Comparison of ENCODE assay signal across 9 cellular contexts in the genomic region with DNA sequence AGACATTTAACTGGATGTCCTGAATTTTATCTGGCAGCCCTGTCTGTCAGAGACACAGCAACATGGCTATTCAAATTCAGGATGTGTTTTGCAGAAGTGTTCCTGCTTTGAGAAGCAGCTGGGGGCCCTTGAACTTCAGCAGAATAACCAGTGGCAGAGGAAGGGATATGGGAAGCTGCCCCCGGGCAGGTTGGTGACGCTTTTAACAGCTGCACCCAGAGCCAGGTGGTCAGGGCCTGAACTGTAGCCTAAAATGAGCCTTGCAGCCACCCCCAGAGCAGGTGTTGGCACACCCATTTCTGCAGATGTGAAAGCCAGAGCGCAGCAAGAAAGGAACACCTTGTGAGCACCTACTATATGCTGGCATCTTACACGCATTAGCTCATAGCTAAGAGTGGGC.
A peak's percentile ranks its signal among the peaks of the same experiment; 100 is the strongest.
DNase-seq lines count a peak whose midpoint lies in the region; ATAC-seq and TF ChIP-seq lines count a peak whose summit lies in the region.
"Had no signal": no experiment of that assay in that cellular context is flagged by ENCODE, and none has a peak within 500 bp of the region (broad histone marks: within the 10 kb centered on the region; RNA-seq: fewer than 3 reads in every experiment).

No MANE protein-coding gene starts in this region.

- peaks cover 3% of the 10 kb centered on the region for H3K79me1 ChIP-seq in mesendoderm (ENCODE audit: low read length)

- no peak overlapping the region for H3K4me3 ChIP-seq in mesendoderm (ENCODE audit: low read length)

- DNase-seq in NCI-H2196 treated with DMSO at 0.1 percent for 48 hours (lab: John Stamatoyannopoulos, UW; ENCODE audit: unreplicated experiment): peak; percentile 38
- DNase-seq in mesendoderm: peak; percentile 39
- DNase-seq in H4 (ENCODE audit: low spot score): no peak
- DNase-seq in activated T-cell treated with anti-CD3 and anti-CD28 coated beads, Interleukin-2, amount 50 U/mL, for 1 hour: no peak
- no peak for DNase-seq in HuH-7.5 (ENCODE audit: low spot score)
- no peak for DNase-seq in osteocyte (ENCODE audit: extremely low spot score, unreplicated experiment)

- no peaks in the 10 kb centered on the region for H3K27me3 ChIP-seq in mesendoderm (ENCODE audit: insufficient read depth, low read length, poor library complexity)

- TF ChIP-seq CTCF in osteocyte (IDR thresholded peaks at IDR 0.05): no peak

- peak overlapping the region; percentile 19 for H3K18ac ChIP-seq in mesendoderm (ENCODE audit: low read length)

- peaks cover 12% of the 10 kb centered on the region for H3K4me1 ChIP-seq in mesendoderm (ENCODE audit: control insufficient read depth, low read depth, low read length)

- no peaks in the 10 kb centered on the region for H3K79me2 ChIP-seq in mesendoderm (ENCODE audit: control insufficient read depth, insufficient read depth, low read length)

- peak overlapping the region; percentile 18 for H2BK5ac ChIP-seq in mesendoderm (ENCODE audit: low read length)

- ATAC-seq in GM18520 (IDR thresholded peaks at IDR 0.05; ENCODE audit: unreplicated experiment): peak; percentile 39
- ATAC-seq in HG02588 (IDR thresholded peaks at IDR 0.05; ENCODE audit: unreplicated experiment): peak; percentile 62

- H2AK5ac ChIP-seq in mesendoderm (ENCODE audit: low read length): peak overlapping the region; percentile 12

- no peak overlapping the region for H4K8ac ChIP-seq in mesendoderm (ENCODE audit: low read depth, low read length)

- H3K36me3 Mint-ChIP-seq in osteocyte (ENCODE audit: unreplicated experiment): no peaks in the 10 kb centered on the region

- peak overlapping the region; percentile 76 for H3K56ac ChIP-seq in mesendoderm (ENCODE audit: low read length)

- no peak overlapping the region for H3K27ac Mint-ChIP-seq in osteocyte (ENCODE audit: unreplicated experiment)

- peak overlapping the region; percentile 16 for H3K27ac ChIP-seq in mesendoderm (ENCODE audit: low read depth, low read length)
- H3K27ac ChIP-seq: VCaP had no signal

- H4K5ac ChIP-seq in mesendoderm (ENCODE audit: low read length): no peak overlapping the region

- no peaks in the 10 kb centered on the region for H3K36me3 ChIP-seq in mesendoderm (ENCODE audit: control insufficient read depth, insufficient read depth, low read length)

- H2BK15ac ChIP-seq in mesendoderm (replicated peaks; ENCODE audit: low read depth): no peak overlapping the region

- no peaks in the 10 kb centered on the region for H3K9me3 Mint-ChIP-seq in osteocyte (ENCODE audit: unreplicated experiment)

- H3K4me1 Mint-ChIP-seq in osteocyte (ENCODE audit: unreplicated experiment): peaks cover 9% of the 10 kb centered on the region

- peak overlapping the region; percentile 23 for H3K4me2 ChIP-seq in mesendoderm (ENCODE audit: low read length)

- peak overlapping the region; percentile 48 for H3K4ac ChIP-seq in mesendoderm (ENCODE audit: low read depth, low read length)

- no peaks in the 10 kb centered on the region for H3K27me3 Mint-ChIP-seq in osteocyte (ENCODE audit: unreplicated experiment)

- no CpG with 5 or more reads among the region's 4 CpGs for WGBS in mesendoderm (ENCODE audit: extremely low coverage, insufficient coverage, low lambda C conversion rate)

- H3K23ac ChIP-seq in mesendoderm (ENCODE audit: low read length): no peak overlapping the region

- H3K4me3 Mint-ChIP-seq in osteocyte (ENCODE audit: unreplicated experiment): no peak overlapping the region

- peak overlapping the region; percentile 49 for H3K9ac ChIP-seq in mesendoderm (ENCODE audit: low read length)

- no peak overlapping the region for H2BK120ac ChIP-seq in mesendoderm (ENCODE audit: low read depth, low read length)

Comparison
In these comparisons a context has a peak if more than half of its experiments do, and no peak if none do; other contexts are left out.
1. DNase-seq: peak in NCI-H2196 treated with DMSO at 0.1 percent for 48 hours (single experiment) and mesendoderm (single experiment); none in H4 (single experiment), activated T-cell treated with anti-CD3 and anti-CD28 coated beads, Interleukin-2, amount 50 U/mL, for 1 hour (single experiment), HuH-7.5 (single experiment) and osteocyte (single experiment).